In the genomic region with DNA sequence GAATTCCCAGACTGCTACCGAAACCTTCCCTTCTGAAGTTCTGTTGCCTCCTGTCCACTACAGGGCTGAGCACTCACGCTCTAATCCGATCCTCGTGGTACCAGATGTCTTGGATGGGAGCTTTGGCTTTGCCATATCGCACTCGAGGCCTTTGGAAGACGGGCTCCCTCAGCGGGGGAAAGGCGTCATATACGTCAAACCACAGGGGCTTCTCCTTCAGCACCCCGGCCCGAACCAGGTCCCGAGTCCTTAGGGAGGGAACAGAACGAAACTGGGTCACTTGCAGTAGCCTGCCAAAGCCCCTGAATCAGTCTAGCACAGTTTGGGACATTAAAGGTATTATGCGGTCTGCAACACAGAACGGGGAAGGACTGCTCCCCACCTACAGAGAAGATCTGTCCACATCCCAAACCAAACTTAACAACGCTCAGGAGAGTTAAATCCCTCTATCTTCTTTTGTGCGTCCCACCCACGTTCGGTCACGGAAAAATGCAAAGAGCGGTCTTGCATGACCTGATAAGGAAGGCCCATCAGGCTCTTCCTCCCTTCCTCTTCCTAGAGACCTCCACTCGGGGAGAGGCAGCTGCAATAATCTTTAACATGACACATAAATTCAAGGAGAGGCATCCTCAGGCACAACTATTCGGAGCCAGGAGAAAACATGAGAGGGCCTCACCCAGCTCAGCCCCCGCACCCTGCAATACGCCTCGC, we compare ENCODE assay signal across 1 cellular context.
TF ChIP-seq lines count a peak whose summit lies in the region.

No MANE protein-coding gene starts in this region.

TF ChIP-seq in HepG2, 621 proteins besides CTCF, POLR2A, EP300 and RAD21 (continued from another document and continues in another):
- TF ChIP-seq FOXJ3 (CRISPR knock-in tag; IDR thresholded peaks at IDR 0.05; ENCODE audit: borderline replicate concordance): no peak
- 0 out of 2 replicates have a peak, but pooled peaks have one; percentile 16 for TF ChIP-seq ZSCAN12 (CRISPR knock-in tag; IDR thresholded peaks at IDR 0.05)
- TF ChIP-seq, protein P1, sequence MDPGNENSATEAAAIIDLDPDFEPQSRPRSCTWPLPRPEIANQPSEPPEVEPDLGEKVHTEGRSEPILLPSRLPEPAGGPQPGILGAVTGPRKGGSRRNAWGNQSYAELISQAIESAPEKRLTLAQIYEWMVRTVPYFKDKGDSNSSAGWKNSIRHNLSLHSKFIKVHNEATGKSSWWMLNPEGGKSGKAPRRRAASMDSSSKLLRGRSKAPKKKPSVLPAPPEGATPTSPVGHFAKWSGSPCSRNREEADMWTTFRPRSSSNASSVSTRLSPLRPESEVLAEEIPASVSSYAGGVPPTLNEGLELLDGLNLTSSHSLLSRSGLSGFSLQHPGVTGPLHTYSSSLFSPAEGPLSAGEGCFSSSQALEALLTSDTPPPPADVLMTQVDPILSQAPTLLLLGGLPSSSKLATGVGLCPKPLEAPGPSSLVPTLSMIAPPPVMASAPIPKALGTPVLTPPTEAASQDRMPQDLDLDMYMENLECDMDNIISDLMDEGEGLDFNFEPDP (CRISPR knock-in tag; conservative IDR thresholded peaks at IDR 0.05): 0 out of 2 replicates have a peak, but pooled peaks have one; percentile 14
- no peak for TF ChIP-seq ZBTB8A (CRISPR knock-in tag; IDR thresholded peaks at IDR 0.05; ENCODE audit: borderline replicate concordance, low read depth)
- TF ChIP-seq, protein P2, sequence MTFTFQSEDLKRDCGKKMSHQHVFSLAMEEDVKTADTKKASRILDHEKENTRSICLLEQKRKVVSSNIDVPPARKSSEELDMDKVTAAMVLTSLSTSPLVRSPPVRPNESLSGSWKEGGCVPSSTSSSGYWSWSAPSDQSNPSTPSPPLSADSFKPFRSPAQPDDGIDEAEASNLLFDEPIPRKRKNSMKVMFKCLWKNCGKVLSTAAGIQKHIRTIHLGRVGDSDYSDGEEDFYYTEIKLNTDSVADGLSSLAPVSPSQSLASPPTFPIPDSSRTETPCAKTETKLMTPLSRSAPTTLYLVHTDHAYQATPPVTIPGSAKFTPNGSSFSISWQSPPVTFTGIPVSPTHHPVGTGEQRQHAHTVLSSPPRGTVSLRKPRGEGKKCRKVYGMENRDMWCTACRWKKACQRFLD (CRISPR knock-in tag; IDR thresholded peaks at IDR 0.05; ENCODE audit: borderline replicate concordance): no peak
- TF ChIP-seq, protein P3, sequence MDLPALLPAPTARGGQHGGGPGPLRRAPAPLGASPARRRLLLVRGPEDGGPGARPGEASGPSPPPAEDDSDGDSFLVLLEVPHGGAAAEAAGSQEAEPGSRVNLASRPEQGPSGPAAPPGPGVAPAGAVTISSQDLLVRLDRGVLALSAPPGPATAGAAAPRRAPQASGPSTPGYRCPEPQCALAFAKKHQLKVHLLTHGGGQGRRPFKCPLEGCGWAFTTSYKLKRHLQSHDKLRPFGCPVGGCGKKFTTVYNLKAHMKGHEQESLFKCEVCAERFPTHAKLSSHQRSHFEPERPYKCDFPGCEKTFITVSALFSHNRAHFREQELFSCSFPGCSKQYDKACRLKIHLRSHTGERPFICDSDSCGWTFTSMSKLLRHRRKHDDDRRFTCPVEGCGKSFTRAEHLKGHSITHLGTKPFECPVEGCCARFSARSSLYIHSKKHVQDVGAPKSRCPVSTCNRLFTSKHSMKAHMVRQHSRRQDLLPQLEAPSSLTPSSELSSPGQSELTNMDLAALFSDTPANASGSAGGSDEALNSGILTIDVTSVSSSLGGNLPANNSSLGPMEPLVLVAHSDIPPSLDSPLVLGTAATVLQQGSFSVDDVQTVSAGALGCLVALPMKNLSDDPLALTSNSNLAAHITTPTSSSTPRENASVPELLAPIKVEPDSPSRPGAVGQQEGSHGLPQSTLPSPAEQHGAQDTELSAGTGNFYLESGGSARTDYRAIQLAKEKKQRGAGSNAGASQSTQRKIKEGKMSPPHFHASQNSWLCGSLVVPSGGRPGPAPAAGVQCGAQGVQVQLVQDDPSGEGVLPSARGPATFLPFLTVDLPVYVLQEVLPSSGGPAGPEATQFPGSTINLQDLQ (CRISPR knock-in tag; IDR thresholded peaks at IDR 0.05): no peak
- TF ChIP-seq ONECUT2 (CRISPR knock-in tag; IDR thresholded peaks at IDR 0.05): no peak
- TF ChIP-seq HOXD1 (CRISPR knock-in tag; IDR thresholded peaks at IDR 0.05): no peak
- TF ChIP-seq ZNF253 (CRISPR knock-in tag; IDR thresholded peaks at IDR 0.05; ENCODE audit: borderline replicate concordance): no peak
- TF ChIP-seq FOXK1 (CRISPR knock-in tag; IDR thresholded peaks at IDR 0.05; ENCODE audit: borderline replicate concordance, low read depth): no peak
- 0 out of 2 replicates have a peak, but pooled peaks have one; percentile 65 for TF ChIP-seq ZNF354B (CRISPR knock-in tag; IDR thresholded peaks at IDR 0.05)
- no peak for TF ChIP-seq PHF8 (CRISPR knock-in tag; IDR thresholded peaks at IDR 0.05)
- no peak; the same call in 1 of the 2 replicates for TF ChIP-seq EED (CRISPR knock-in tag; IDR thresholded peaks at IDR 0.05)
- no peak for TF ChIP-seq ZNF232 (CRISPR knock-in tag; IDR thresholded peaks at IDR 0.05; ENCODE audit: borderline replicate concordance)
- no peak; the same call in 1 of the 2 replicates for TF ChIP-seq ZNF335 (CRISPR knock-in tag; IDR thresholded peaks at IDR 0.05)
- TF ChIP-seq, protein P4, sequence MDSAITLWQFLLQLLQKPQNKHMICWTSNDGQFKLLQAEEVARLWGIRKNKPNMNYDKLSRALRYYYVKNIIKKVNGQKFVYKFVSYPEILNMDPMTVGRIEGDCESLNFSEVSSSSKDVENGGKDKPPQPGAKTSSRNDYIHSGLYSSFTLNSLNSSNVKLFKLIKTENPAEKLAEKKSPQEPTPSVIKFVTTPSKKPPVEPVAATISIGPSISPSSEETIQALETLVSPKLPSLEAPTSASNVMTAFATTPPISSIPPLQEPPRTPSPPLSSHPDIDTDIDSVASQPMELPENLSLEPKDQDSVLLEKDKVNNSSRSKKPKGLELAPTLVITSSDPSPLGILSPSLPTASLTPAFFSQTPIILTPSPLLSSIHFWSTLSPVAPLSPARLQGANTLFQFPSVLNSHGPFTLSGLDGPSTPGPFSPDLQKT (CRISPR knock-in tag; IDR thresholded peaks at IDR 0.05; ENCODE audit: borderline replicate concordance): no peak
- TF ChIP-seq NR2F2 (IDR thresholded peaks at IDR 0.05; ENCODE audit: borderline replicate concordance, low read depth): no peak
- TF ChIP-seq ZNF775 (CRISPR knock-in tag; IDR thresholded peaks at IDR 0.05; ENCODE audit: borderline replicate concordance): no peak
- TF ChIP-seq, protein P5, sequence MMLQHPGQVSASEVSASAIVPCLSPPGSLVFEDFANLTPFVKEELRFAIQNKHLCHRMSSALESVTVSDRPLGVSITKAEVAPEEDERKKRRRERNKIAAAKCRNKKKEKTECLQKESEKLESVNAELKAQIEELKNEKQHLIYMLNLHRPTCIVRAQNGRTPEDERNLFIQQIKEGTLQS (CRISPR knock-in tag; IDR thresholded peaks at IDR 0.05): no peak
- no peak for TF ChIP-seq ZNF781 (CRISPR knock-in tag; IDR thresholded peaks at IDR 0.05; ENCODE audit: borderline replicate concordance, not compliant biosample characterization)
- TF ChIP-seq KDM4B (CRISPR knock-in tag; IDR thresholded peaks at IDR 0.05): no peak
- TF ChIP-seq, protein P6, sequence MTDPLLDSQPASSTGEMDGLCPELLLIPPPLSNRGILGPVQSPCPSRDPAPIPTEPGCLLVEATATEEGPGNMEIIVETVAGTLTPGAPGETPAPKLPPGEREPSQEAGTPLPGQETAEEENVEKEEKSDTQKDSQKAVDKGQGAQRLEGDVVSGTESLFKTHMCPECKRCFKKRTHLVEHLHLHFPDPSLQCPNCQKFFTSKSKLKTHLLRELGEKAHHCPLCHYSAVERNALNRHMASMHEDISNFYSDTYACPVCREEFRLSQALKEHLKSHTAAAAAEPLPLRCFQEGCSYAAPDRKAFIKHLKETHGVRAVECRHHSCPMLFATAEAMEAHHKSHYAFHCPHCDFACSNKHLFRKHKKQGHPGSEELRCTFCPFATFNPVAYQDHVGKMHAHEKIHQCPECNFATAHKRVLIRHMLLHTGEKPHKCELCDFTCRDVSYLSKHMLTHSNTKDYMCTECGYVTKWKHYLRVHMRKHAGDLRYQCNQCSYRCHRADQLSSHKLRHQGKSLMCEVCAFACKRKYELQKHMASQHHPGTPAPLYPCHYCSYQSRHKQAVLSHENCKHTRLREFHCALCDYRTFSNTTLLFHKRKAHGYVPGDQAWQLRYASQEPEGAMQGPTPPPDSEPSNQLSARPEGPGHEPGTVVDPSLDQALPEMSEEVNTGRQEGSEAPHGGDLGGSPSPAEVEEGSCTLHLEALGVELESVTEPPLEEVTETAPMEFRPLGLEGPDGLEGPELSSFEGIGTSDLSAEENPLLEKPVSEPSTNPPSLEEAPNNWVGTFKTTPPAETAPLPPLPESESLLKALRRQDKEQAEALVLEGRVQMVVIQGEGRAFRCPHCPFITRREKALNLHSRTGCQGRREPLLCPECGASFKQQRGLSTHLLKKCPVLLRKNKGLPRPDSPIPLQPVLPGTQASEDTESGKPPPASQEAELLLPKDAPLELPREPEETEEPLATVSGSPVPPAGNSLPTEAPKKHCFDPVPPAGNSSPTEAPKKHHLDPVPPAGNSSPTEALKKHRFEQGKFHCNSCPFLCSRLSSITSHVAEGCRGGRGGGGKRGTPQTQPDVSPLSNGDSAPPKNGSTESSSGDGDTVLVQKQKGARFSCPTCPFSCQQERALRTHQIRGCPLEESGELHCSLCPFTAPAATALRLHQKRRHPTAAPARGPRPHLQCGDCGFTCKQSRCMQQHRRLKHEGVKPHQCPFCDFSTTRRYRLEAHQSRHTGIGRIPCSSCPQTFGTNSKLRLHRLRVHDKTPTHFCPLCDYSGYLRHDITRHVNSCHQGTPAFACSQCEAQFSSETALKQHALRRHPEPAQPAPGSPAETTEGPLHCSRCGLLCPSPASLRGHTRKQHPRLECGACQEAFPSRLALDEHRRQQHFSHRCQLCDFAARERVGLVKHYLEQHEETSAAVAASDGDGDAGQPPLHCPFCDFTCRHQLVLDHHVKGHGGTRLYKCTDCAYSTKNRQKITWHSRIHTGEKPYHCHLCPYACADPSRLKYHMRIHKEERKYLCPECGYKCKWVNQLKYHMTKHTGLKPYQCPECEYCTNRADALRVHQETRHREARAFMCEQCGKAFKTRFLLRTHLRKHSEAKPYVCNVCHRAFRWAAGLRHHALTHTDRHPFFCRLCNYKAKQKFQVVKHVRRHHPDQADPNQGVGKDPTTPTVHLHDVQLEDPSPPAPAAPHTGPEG (CRISPR knock-in tag; IDR thresholded peaks at IDR 0.05): no peak
- TF ChIP-seq CHD4 (IDR thresholded peaks at IDR 0.05; ENCODE audit: borderline replicate concordance, low read length): no peak
- TF ChIP-seq ZNF530 (CRISPR knock-in tag; IDR thresholded peaks at IDR 0.05; ENCODE audit: low read depth): peak; percentile 17; the same call in 1 of the 2 replicates
- no peak for TF ChIP-seq RXRB (CRISPR knock-in tag; IDR thresholded peaks at IDR 0.05; ENCODE audit: borderline replicate concordance)
- no peak for TF ChIP-seq ZNF460 (CRISPR knock-in tag; IDR thresholded peaks at IDR 0.05; ENCODE audit: borderline replicate concordance)
- TF ChIP-seq ZBTB38 (CRISPR knock-in tag; IDR thresholded peaks at IDR 0.05): no peak
- no peak for TF ChIP-seq ZNF30 (CRISPR knock-in tag; IDR thresholded peaks at IDR 0.05)
- no peak for TF ChIP-seq SALL1 (CRISPR knock-in tag; IDR thresholded peaks at IDR 0.05)
- TF ChIP-seq, protein P7, sequence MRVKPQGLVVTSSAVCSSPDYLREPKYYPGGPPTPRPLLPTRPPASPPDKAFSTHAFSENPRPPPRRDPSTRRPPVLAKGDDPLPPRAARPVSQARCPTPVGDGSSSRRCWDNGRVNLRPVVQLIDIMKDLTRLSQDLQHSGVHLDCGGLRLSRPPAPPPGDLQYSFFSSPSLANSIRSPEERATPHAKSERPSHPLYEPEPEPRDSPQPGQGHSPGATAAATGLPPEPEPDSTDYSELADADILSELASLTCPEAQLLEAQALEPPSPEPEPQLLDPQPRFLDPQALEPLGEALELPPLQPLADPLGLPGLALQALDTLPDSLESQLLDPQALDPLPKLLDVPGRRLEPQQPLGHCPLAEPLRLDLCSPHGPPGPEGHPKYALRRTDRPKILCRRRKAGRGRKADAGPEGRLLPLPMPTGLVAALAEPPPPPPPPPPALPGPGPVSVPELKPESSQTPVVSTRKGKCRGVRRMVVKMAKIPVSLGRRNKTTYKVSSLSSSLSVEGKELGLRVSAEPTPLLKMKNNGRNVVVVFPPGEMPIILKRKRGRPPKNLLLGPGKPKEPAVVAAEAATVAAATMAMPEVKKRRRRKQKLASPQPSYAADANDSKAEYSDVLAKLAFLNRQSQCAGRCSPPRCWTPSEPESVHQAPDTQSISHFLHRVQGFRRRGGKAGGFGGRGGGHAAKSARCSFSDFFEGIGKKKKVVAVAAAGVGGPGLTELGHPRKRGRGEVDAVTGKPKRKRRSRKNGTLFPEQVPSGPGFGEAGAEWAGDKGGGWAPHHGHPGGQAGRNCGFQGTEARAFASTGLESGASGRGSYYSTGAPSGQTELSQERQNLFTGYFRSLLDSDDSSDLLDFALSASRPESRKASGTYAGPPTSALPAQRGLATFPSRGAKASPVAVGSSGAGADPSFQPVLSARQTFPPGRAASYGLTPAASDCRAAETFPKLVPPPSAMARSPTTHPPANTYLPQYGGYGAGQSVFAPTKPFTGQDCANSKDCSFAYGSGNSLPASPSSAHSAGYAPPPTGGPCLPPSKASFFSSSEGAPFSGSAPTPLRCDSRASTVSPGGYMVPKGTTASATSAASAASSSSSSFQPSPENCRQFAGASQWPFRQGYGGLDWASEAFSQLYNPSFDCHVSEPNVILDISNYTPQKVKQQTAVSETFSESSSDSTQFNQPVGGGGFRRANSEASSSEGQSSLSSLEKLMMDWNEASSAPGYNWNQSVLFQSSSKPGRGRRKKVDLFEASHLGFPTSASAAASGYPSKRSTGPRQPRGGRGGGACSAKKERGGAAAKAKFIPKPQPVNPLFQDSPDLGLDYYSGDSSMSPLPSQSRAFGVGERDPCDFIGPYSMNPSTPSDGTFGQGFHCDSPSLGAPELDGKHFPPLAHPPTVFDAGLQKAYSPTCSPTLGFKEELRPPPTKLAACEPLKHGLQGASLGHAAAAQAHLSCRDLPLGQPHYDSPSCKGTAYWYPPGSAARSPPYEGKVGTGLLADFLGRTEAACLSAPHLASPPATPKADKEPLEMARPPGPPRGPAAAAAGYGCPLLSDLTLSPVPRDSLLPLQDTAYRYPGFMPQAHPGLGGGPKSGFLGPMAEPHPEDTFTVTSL (CRISPR knock-in tag; IDR thresholded peaks at IDR 0.05; ENCODE audit: borderline replicate concordance): peak; percentile 59; the same call in 1 of the 2 replicates
- TF ChIP-seq, protein P8, sequence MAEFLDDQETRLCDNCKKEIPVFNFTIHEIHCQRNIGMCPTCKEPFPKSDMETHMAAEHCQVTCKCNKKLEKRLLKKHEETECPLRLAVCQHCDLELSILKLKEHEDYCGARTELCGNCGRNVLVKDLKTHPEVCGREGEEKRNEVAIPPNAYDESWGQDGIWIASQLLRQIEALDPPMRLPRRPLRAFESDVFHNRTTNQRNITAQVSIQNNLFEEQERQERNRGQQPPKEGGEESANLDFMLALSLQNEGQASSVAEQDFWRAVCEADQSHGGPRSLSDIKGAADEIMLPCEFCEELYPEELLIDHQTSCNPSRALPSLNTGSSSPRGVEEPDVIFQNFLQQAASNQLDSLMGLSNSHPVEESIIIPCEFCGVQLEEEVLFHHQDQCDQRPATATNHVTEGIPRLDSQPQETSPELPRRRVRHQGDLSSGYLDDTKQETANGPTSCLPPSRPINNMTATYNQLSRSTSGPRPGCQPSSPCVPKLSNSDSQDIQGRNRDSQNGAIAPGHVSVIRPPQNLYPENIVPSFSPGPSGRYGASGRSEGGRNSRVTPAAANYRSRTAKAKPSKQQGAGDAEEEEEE (CRISPR knock-in tag; IDR thresholded peaks at IDR 0.05; ENCODE audit: borderline replicate concordance): no peak; the same call in 1 of the 2 replicates
- no peak for TF ChIP-seq TMF1 (CRISPR knock-in tag; IDR thresholded peaks at IDR 0.05; ENCODE audit: low read depth)
- no peak for TF ChIP-seq SMARCE1 (IDR thresholded peaks at IDR 0.05; ENCODE audit: borderline replicate concordance)
- no peak for TF ChIP-seq RFX1 (IDR thresholded peaks at IDR 0.05)
- TF ChIP-seq CREM (IDR thresholded peaks at IDR 0.05): no peak
- no peak for TF ChIP-seq CREM (CRISPR knock-in tag; IDR thresholded peaks at IDR 0.05)
